Comparison of ENCODE assay signal across 1 cellular context in the genomic region with DNA sequence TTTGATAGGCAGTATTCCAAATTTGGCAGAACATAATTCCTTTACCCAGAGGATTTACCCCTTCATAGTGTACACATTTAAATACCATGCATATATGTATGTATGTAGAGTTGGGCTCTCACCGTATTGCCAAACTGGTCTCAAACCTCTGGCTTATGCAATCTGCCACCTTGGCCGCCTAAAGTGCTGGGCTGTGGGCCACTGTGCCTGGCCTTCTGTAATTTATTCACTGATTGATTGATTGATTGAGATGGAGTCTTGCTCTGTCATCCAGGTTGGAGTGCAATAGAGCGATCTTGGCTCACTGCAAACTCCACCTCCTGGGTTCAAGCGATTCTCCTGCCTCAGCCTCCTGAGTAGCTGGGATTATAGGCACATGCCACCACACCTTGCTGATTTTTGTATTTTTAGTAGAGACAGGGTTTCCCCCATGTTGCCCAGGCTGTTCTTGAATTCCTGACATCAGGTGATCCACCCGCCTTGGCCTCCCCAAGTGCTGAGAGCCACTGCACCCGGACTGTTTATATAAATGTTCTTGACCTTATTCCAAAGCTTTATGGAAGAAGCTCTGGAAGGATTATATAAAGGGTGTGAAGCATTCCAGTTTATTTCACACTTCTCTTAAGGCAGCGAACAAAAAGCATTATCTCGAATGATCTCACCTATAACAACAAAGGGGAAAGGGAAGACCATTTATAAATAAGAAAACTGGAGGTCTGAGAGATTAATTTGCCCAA.
TF ChIP-seq lines count a peak whose summit lies in the region.

No MANE protein-coding gene starts in this region.

TF ChIP-seq in HEK293T, 16 proteins besides CTCF, POLR2A, EP300 and RAD21 (continued from another document):
- TF ChIP-seq SP1 (IDR thresholded peaks at IDR 0.05) = no peak
TF ChIP-seq in HEK293T: peak in this region for 0.
